29 cellular contexts compared by ENCODE assay signal in genomic region chr7:124590814-124591213, GRCh38.
"Had no signal": no experiment of that assay in that cellular context is flagged by ENCODE, and none has a peak within 500 bp of the region (broad histone marks: within the 10 kb centered on the region; RNA-seq: fewer than 3 reads in every experiment).

No MANE protein-coding gene starts in this region.

- H3K27ac ChIP-seq: ascending aorta, cardiac muscle cell, VCaP had no signal

- H3K4me1 ChIP-seq: ascending aorta had no signal

- FAIRE-seq: bronchial epithelial cell, TTC549 had no signal

- DNase-seq: activated B cell treated with CpG ODN at 0.5 μM for 24 hours; activated CD4-positive, alpha-beta memory T cell treated with anti-CD3 and anti-CD28 coated beads for 36 hours; activated CD4-positive, alpha-beta T cell treated with anti-CD3 and anti-CD28 coated beads for 4 hours; activated CD4-positive, alpha-beta T cell treated with anti-CD3 and anti-CD28 coated beads, Interleukin-2, amount 10 ng/mL, durations not matched to agents 24 days and 14 days; activated CD4-positive, alpha-beta T cell treated with anti-CD3 and anti-CD28 coated beads, Interleukin-2, amount 50 U/mL, for 1 hour; activated CD4-positive, alpha-beta T cell treated with anti-CD3 and anti-CD28 coated beads, Interleukin-2, amount 50 U/mL, for 4 hours; activated CD4-positive, CD25-positive, alpha-beta regulatory T cell treated with anti-CD3 and anti-CD28 coated beads, Interleukin-2, amount 50 U/mL, for 72 hours; activated CD8-positive, alpha-beta memory T cell treated with anti-CD3 and anti-CD28 coated beads, Interleukin-2, amount 50 U/mL, for 4 hours; activated CD8-positive, alpha-beta T cell treated with anti-CD3 and anti-CD28 coated beads for 36 hours; activated effector memory CD4-positive, alpha-beta T cell treated with Interleukin-2 at 50 U/mL for 16 hours; activated gamma-delta T cell; activated naive CD4-positive, alpha-beta T cell treated with anti-CD3 and anti-CD28 coated beads, Interleukin-2, amount 10 ng/mL, durations not matched to agents 7 days and 5 days; activated naive CD4-positive, alpha-beta T cell treated with Interleukin-2 at 50 U/mL for 16 hours; activated naive CD8-positive, alpha-beta T cell treated with anti-CD3 and anti-CD28 coated beads, Interleukin-2, amount 10 ng/mL, durations not matched to agents 7 days and 5 days; activated naive CD8-positive, alpha-beta T cell treated with anti-CD3 and anti-CD28 coated beads, Interleukin-2, amount 50 U/mL, for 24 hours; activated T-cell treated with anti-CD3 and anti-CD28 coated beads for 4 hours; activated T-cell treated with anti-CD3 and anti-CD28 coated beads, Interleukin-2, amount 50 U/mL, for 1 hour; activated T-cell treated with anti-CD3 and anti-CD28 coated beads, Interleukin-2, amount 50 U/mL, for 4 hours; amygdala; anterior cingulate cortex; caudate nucleus; cerebellar nuclear complex; T-helper 2 cell; T-helper 9 cell had no signal

- ATAC-seq: activated CD8-positive, alpha-beta T cell treated with anti-CD3 and anti-CD28 coated beads for 36 hours; activated naive CD8-positive, alpha-beta T cell treated with anti-CD3 and anti-CD28 coated beads, Interleukin-2, amount 50 U/mL, for 24 hours; activated T-cell treated with anti-CD3 and anti-CD28 coated beads, Interleukin-2, amount 50 U/mL, for 4 hours had no signal

- H3K9me3 ChIP-seq: ascending aorta had no signal

- H3K4me3 ChIP-seq: ascending aorta, cardiac muscle cell had no signal

- H3K27me3 ChIP-seq: ascending aorta had no signal

- H3K36me3 ChIP-seq: ascending aorta, cardiac muscle cell had no signal
